In genomic region chr1:18949689-18950414, GRCh38 we compare ENCODE assay signal across 8 cellular contexts. TPM values are rescaled to one million over a fixed set of nuclear protein-coding genes. Genes with fewer than 3 reads are reported as not detected.
DNase-seq lines count a peak whose midpoint lies in the region; ATAC-seq lines count a peak whose summit lies in the region.

No MANE protein-coding gene starts in this region.

- peaks cover 22% of the 10 kb centered on the region for H3K79me1 ChIP-seq in trophoblast cell (ENCODE audit: low read length)

- WGBS in trophoblast cell (ENCODE audit: extremely low coverage, insufficient coverage, insufficient read length) = no CpG with 5 or more reads among the region's 22 CpGs

- H2BK120ac ChIP-seq in trophoblast cell (ENCODE audit: insufficient read depth, low read length, poor library complexity) = peak overlapping the region; percentile 23

- peaks cover 0 to 5% of the 10 kb centered on the region in 2 experiments for H3K36me3 ChIP-seq in trophoblast cell (ENCODE audit: control insufficient read depth in 1 of 2, insufficient read depth in 2 of 2, low read length in 2 of 2)

- no peak overlapping the region for H3K23ac ChIP-seq in trophoblast cell (ENCODE audit: low read length)

- intact Hi-C loops in Right ventricle myocardium superior (cut with DNase I) = no loop called here

- peak overlapping the region; percentile 62 for H4K91ac ChIP-seq in trophoblast cell (ENCODE audit: low read depth, low read length)

- H2BK5ac ChIP-seq in trophoblast cell (ENCODE audit: low read depth, low read length, poor library complexity) = peak overlapping the region; percentile 0

- peak overlapping the region; percentile 96 to 98 for H3K27ac Mint-ChIP-seq in activated naive CD4-positive, alpha-beta T cell treated with anti-CD3 and anti-CD28 coated beads, Interleukin-2, amount 50 U/mL, for 72 hours

- peaks cover 5% of the 10 kb centered on the region for H3K9me3 ChIP-seq in trophoblast cell (ENCODE audit: insufficient read depth, low read depth, low read length)

- no peak overlapping the region for H2AK5ac ChIP-seq in trophoblast cell (ENCODE audit: low read length)

- no peaks in the 10 kb centered on the region for H3K9me3 Mint-ChIP-seq in activated naive CD4-positive, alpha-beta T cell treated with anti-CD3 and anti-CD28 coated beads, Interleukin-2, amount 50 U/mL, for 72 hours

- H3K36me3 Mint-ChIP-seq in activated naive CD4-positive, alpha-beta T cell treated with anti-CD3 and anti-CD28 coated beads, Interleukin-2, amount 50 U/mL, for 72 hours = peaks cover 21 to 45% of the 10 kb centered on the region in 2 donors

- peak overlapping the region; percentile 12 for H3K4ac ChIP-seq in trophoblast cell (ENCODE audit: low read depth, low read length)

- no peak overlapping the region for H3K9ac ChIP-seq in trophoblast cell (ENCODE audit: low read length)

- no peak overlapping the region for H2AFZ ChIP-seq in trophoblast cell (ENCODE audit: insufficient read depth, low read length, poor library complexity)

- H3K27me3 ChIP-seq in trophoblast cell (ENCODE audit: insufficient read depth, low read length) = no peaks in the 10 kb centered on the region

- H3K79me2 ChIP-seq in trophoblast cell (ENCODE audit: control insufficient read depth, insufficient read depth, low read length, poor library complexity) = peaks cover 19% of the 10 kb centered on the region

- H3K14ac ChIP-seq in trophoblast cell (ENCODE audit: low read length) = peak overlapping the region; percentile 58

- peak overlapping the region; percentile 69 for H3K18ac ChIP-seq in trophoblast cell (ENCODE audit: low read length)

- ATAC-seq in activated naive CD4-positive, alpha-beta T cell treated with anti-CD3 and anti-CD28 coated beads, Interleukin-2, amount 50 U/mL, for 72 hours = no peak
- ATAC-seq in Right ventricle myocardium superior (ENCODE audit: poor library complexity) (peak; percentile 44), GM18520 (IDR thresholded peaks at IDR 0.05; ENCODE audit: unreplicated experiment) (no peak), GM18868 (IDR thresholded peaks at IDR 0.05; ENCODE audit: unreplicated experiment) (no peak), GM19463 (IDR thresholded peaks at IDR 0.05; ENCODE audit: unreplicated experiment) (no peak)

- peak; percentile 32 for DNase-seq in stimulated activated CD4-positive, alpha-beta T cell treated with anti-CD3 and anti-CD28 coated beads, Interleukin-15, amount 100 ng/mL, for 24 hours
- no peak for DNase-seq in stimulated activated CD4-positive, alpha-beta T cell treated with anti-CD3 and anti-CD28 coated beads, Interleukin-4, amount 100 ng/mL, for 1 hour
- no peak for DNase-seq in activated naive CD4-positive, alpha-beta T cell treated with anti-CD3 and anti-CD28 coated beads, Interleukin-2, amount 50 U/mL, for 72 hours (ENCODE audit: low spot score in 2 of 2)
- DNase-seq in Right ventricle myocardium superior = peak; percentile 56
- peak; percentile 64 to 71 for DNase-seq in trophoblast cell

- H3K4me3 ChIP-seq in trophoblast cell (ENCODE audit: low read depth, low read length) = no peak overlapping the region

- H4K8ac ChIP-seq in trophoblast cell (ENCODE audit: low read depth, low read length) = peak overlapping the region; percentile 64

- no peak overlapping the region for H4K12ac ChIP-seq in trophoblast cell (ENCODE audit: low read depth, low read length)

- H2BK12ac ChIP-seq in trophoblast cell (ENCODE audit: low read length) = peak overlapping the region; percentile 16

- H3K4me1 ChIP-seq in trophoblast cell (ENCODE audit: control insufficient read depth in 1 of 2, insufficient read depth in 2 of 2, low read length in 2 of 2) = peaks cover 52 to 59% of the 10 kb centered on the region in 2 experiments

- peak overlapping the region; percentile 57 for H3K27ac ChIP-seq in trophoblast cell (ENCODE audit: low read depth, low read length)

- H3K4me2 ChIP-seq in trophoblast cell (ENCODE audit: low read length) = peak overlapping the region; percentile 32

RNA-seq across cellular contexts. Expression of gene IFFO2, which starts 6.6 kb away (rescaled TPM):
- 10 to 100 TPM; 27.3 to 41.7 TPM for total RNA-seq in activated naive CD4-positive, alpha-beta T cell treated with anti-CD3 and anti-CD28 coated beads, Interleukin-2, amount 50 U/mL, for 72 hours
- 4.4 TPM for total RNA-seq in Right ventricle myocardium superior
- polyA plus RNA-seq in trophoblast cell (2013) = 18.2 and 19.5 TPM in 2 replicates

RNA-seq across cellular contexts. Expression of gene ALDH4A1, which starts 47.5 kb away (rescaled TPM):
- total RNA-seq in activated naive CD4-positive, alpha-beta T cell treated with anti-CD3 and anti-CD28 coated beads, Interleukin-2, amount 50 U/mL, for 72 hours = 1 to 10 TPM; 7.4 to 9.8 TPM
- 29.3 TPM for total RNA-seq in Right ventricle myocardium superior
- polyA plus RNA-seq in trophoblast cell (2013) = 34.2 and 35.7 TPM in 2 replicates

Comparison
In these comparisons a context has a peak if more than half of its experiments do, and no peak if none do; other contexts are left out.
1. DNase-seq: peak in stimulated activated CD4-positive, alpha-beta T cell treated with anti-CD3 and anti-CD28 coated beads, Interleukin-15, amount 100 ng/mL, for 24 hours (single experiment), Right ventricle myocardium superior (single experiment) and trophoblast cell (2 of 2); none in stimulated activated CD4-positive, alpha-beta T cell treated with anti-CD3 and anti-CD28 coated beads, Interleukin-4, amount 100 ng/mL, for 1 hour (single experiment) and activated naive CD4-positive, alpha-beta T cell treated with anti-CD3 and anti-CD28 coated beads, Interleukin-2, amount 50 U/mL, for 72 hours (0 of 2).